ENCODE assay signal across 26 cellular contexts in genomic region chr20:62046431-62046830, GRCh38.
"Had no signal": no experiment of that assay in that cellular context is flagged by ENCODE, and none has a peak within 500 bp of the region (broad histone marks: within the 10 kb centered on the region; RNA-seq: fewer than 3 reads in every experiment).

No MANE protein-coding gene starts in this region.

- H3K36me3 ChIP-seq: ascending aorta had no signal

- H3K4me1 ChIP-seq: ascending aorta, Peyer's patch had no signal

- H3K9me3 ChIP-seq: ascending aorta, body of pancreas, Peyer's patch had no signal

- DNase-seq: activated CD4-positive, alpha-beta T cell treated with anti-CD3 and anti-CD28 coated beads for 4 hours; activated CD8-positive, alpha-beta memory T cell treated with anti-CD3 and anti-CD28 coated beads, Interleukin-2, amount 50 U/mL, for 48 hours; activated CD8-positive, alpha-beta T cell treated with anti-CD3 and anti-CD28 coated beads for 36 hours; activated naive CD8-positive, alpha-beta T cell treated with anti-CD3 and anti-CD28 coated beads, Interleukin-2, amount 50 U/mL, for 24 hours; activated T-cell treated with anti-CD3 and anti-CD28 coated beads, Interleukin-2, amount 50 U/mL, for 1 hour; amniotic stem cell; KG1; NCI-H1048; NCI-H146; NCI-H187 treated with DMSO at 0.1 percent for 48 hours; NCI-H2171; NCI-H2227 treated with DMSO at 0.1 percent for 48 hours; NCI-H446 treated with DMSO at 0.1 percent for 48 hours; NCI-H524 treated with DMSO at 0.1 percent for 48 hours; NCI-H82; NK-92 treated with Interleukin-12 subunit alpha and Interleukin-12 subunit beta, amount 100 ng/mL, for 24 hours; OCI-M1; Peyer's patch; SHP77; T-helper 17 cell; T-helper 9 cell had no signal

- H3K4me3 ChIP-seq: ascending aorta, body of pancreas, Peyer's patch had no signal

- H3K27me3 ChIP-seq: ascending aorta, body of pancreas, Peyer's patch had no signal

- ATAC-seq: activated CD8-positive, alpha-beta T cell treated with anti-CD3 and anti-CD28 coated beads for 36 hours; activated naive CD4-positive, alpha-beta T cell treated with anti-CD3 and anti-CD28 coated beads, Interleukin-2, amount 50 U/mL, for 72 hours; activated naive CD8-positive, alpha-beta T cell treated with anti-CD3 and anti-CD28 coated beads, Interleukin-2, amount 50 U/mL, for 24 hours; body of pancreas; T-helper 17 cell had no signal

- H3K27ac ChIP-seq: ascending aorta, body of pancreas, Peyer's patch, RWPE1, VCaP had no signal
